ENCODE assay signal across 30 cellular contexts in genomic region chr2:99478632-99479031, GRCh38. TPM values are rescaled to one million over a fixed set of nuclear protein-coding genes. Genes with fewer than 3 reads are reported as not detected.
DNase-seq lines count a peak whose midpoint lies in the region; ATAC-seq and TF ChIP-seq lines count a peak whose summit lies in the region.
"Had no signal": no experiment of that assay in that cellular context is flagged by ENCODE, and none has a peak within 500 bp of the region (broad histone marks: within the 10 kb centered on the region; RNA-seq: fewer than 3 reads in every experiment).

No MANE protein-coding gene starts in this region.

- ATAC-seq in GM19463 (IDR thresholded peaks at IDR 0.05; ENCODE audit: unreplicated experiment) (peak; percentile 50), HG02870 (IDR thresholded peaks at IDR 0.05; ENCODE audit: unreplicated experiment) (peak; percentile 48), HG02970 (IDR thresholded peaks at IDR 0.05; ENCODE audit: low FRiP score, unreplicated experiment) (no peak)
- no peak for ATAC-seq in activated T-helper 17 cell treated with anti-CD3 and anti-CD28 coated beads, Interleukin-2, amount 50 U/mL, for 72 hours (replicated peaks)
- ATAC-seq: esophagus mucosa, foreskin keratinocyte, heart left ventricle, psoas muscle had no signal

- CTCF ChIA-PET in Calu3 (lab: Charles Lee), result no interaction called here

- H3K4me3 ChIP-seq in hepatocyte, result no peak overlapping the region
- H3K4me3 ChIP-seq: heart left ventricle, psoas muscle, sigmoid colon, SJCRH30, tibial artery had no signal

- no peak overlapping the region for H3K4me3 Mint-ChIP-seq in activated T-helper 17 cell treated with anti-CD3 and anti-CD28 coated beads, Interleukin-2, amount 50 U/mL, for 72 hours
- no peak overlapping the region for H3K4me3 Mint-ChIP-seq in nephron
- no peak overlapping the region for H3K4me3 Mint-ChIP-seq in Calu3 (ENCODE audit: low read depth, unreplicated experiment)
- H3K4me3 Mint-ChIP-seq: activated CD4-positive, alpha-beta T cell treated with anti-CD3 and anti-CD28 coated beads, Interleukin-2, amount 10 ng/mL, durations not matched to agents 7 days and 5 days; endodermal cell; naive B cell had no signal

- TF ChIP-seq CTCF in nephron (IDR thresholded peaks at IDR 0.05; ENCODE audit: unreplicated experiment in 3 of 3), result no peak
- TF ChIP-seq CTCF in Calu3 (IDR thresholded peaks at IDR 0.05; ENCODE audit: unreplicated experiment), result no peak
- no peak for TF ChIP-seq CTCF in hepatocyte (IDR thresholded peaks at IDR 0.05; ENCODE audit: poor library complexity)

- no peaks in the 10 kb centered on the region for H3K9me3 Mint-ChIP-seq in activated T-helper 17 cell treated with anti-CD3 and anti-CD28 coated beads, Interleukin-2, amount 50 U/mL, for 72 hours
- H3K9me3 Mint-ChIP-seq in nephron (no peaks in the 10 kb centered on the region), Calu3 (ENCODE audit: low read depth, unreplicated experiment) (no peaks in the 10 kb centered on the region)
- H3K9me3 Mint-ChIP-seq: activated CD4-positive, alpha-beta T cell treated with anti-CD3 and anti-CD28 coated beads, Interleukin-2, amount 10 ng/mL, durations not matched to agents 7 days and 5 days; endodermal cell had no signal

- H3K79me2 ChIP-seq in hepatocyte, result peaks cover 100% of the 10 kb centered on the region

- H3K9me3 ChIP-seq in hepatocyte (ENCODE audit: low read depth), result no peaks in the 10 kb centered on the region
- H3K9me3 ChIP-seq: BE2C, heart left ventricle, psoas muscle, sigmoid colon, SJCRH30, tibial artery had no signal

- no peaks in the 10 kb centered on the region for H3K27me3 Mint-ChIP-seq in activated T-helper 17 cell treated with anti-CD3 and anti-CD28 coated beads, Interleukin-2, amount 50 U/mL, for 72 hours
- H3K27me3 Mint-ChIP-seq in nephron (ENCODE audit: low read depth) (no peaks in the 10 kb centered on the region), Calu3 (ENCODE audit: unreplicated experiment) (no peaks in the 10 kb centered on the region)
- H3K27me3 Mint-ChIP-seq: activated CD4-positive, alpha-beta T cell treated with anti-CD3 and anti-CD28 coated beads, Interleukin-2, amount 10 ng/mL, durations not matched to agents 7 days and 5 days; naive B cell had no signal

- DNase-seq in Calu3 (no peak), AG20443 (ENCODE audit: low spot score) (no peak), hepatocyte (ENCODE audit: low spot score) (no peak)
- DNase-seq: activated CD4-positive, alpha-beta T cell treated with anti-CD3 and anti-CD28 coated beads, Interleukin-2, amount 10 ng/mL, durations not matched to agents 7 days and 5 days; activated naive CD4-positive, alpha-beta T cell; activated T-cell treated with anti-CD3 and anti-CD28 coated beads, Interleukin-2, amount 50 U/mL, for 48 hours; BE2C; central memory CD4-positive, alpha-beta T cell; DMS53; endodermal cell; foreskin keratinocyte; HCEC 1CT; heart left ventricle; midbrain; naive B cell; NCI-H1436; NCI-H446; NCI-H774; psoas muscle; sigmoid colon; SJCRH30; stimulated activated CD4-positive, alpha-beta T cell treated with anti-CD3 and anti-CD28 coated beads, Interleukin-12 subunit alpha, Interleukin-12 subunit beta, amount 100 ng/mL, for 4 hours; stimulated activated CD4-positive, alpha-beta T cell treated with anti-CD3 and anti-CD28 coated beads, Interleukin-2, amount 100 ng/mL, for 48 hours; tibial artery had no signal

- H3K36me3 ChIP-seq in hepatocyte (replicated peaks; ENCODE audit: insufficient read depth, low read depth), result no peaks in the 10 kb centered on the region
- H3K36me3 ChIP-seq: BE2C, heart left ventricle, sigmoid colon, tibial artery had no signal

- H3K36me3 Mint-ChIP-seq in activated T-helper 17 cell treated with anti-CD3 and anti-CD28 coated beads, Interleukin-2, amount 50 U/mL, for 72 hours (ENCODE audit: low read depth), result peaks cover 20% of the 10 kb centered on the region
- H3K36me3 Mint-ChIP-seq in nephron (ENCODE audit: low read depth) (no peaks in the 10 kb centered on the region), Calu3 (ENCODE audit: insufficient read depth, unreplicated experiment) (peaks cover 5% of the 10 kb centered on the region)
- H3K36me3 Mint-ChIP-seq: naive B cell had no signal

- H3K9me2 ChIP-seq in hepatocyte (replicated peaks; ENCODE audit: insufficient read depth), result no peaks in the 10 kb centered on the region

- peaks cover 77% of the 10 kb centered on the region for H4K20me1 ChIP-seq in hepatocyte (ENCODE audit: insufficient read depth, poor library complexity, severe bottlenecking)

- H3K27ac Mint-ChIP-seq in activated T-helper 17 cell treated with anti-CD3 and anti-CD28 coated beads, Interleukin-2, amount 50 U/mL, for 72 hours, result peak overlapping the region; percentile 45
- H3K27ac Mint-ChIP-seq in nephron, result peak overlapping the region in 2 of 3 experiments; percentile 30 to 43
- H3K27ac Mint-ChIP-seq in Calu3 (ENCODE audit: unreplicated experiment), result no peak overlapping the region
- H3K27ac Mint-ChIP-seq: activated CD4-positive, alpha-beta T cell treated with anti-CD3 and anti-CD28 coated beads, Interleukin-2, amount 10 ng/mL, durations not matched to agents 7 days and 5 days; endodermal cell had no signal

- H3K27me3 ChIP-seq in hepatocyte, result no peaks in the 10 kb centered on the region
- H3K27me3 ChIP-seq: BE2C, foreskin keratinocyte, heart left ventricle, sigmoid colon, SJCRH30, tibial artery had no signal

- intact Hi-C loops in Calu3 (cut with micrococcal nuclease; ENCODE audit: unreplicated experiment), result no loop called here

- WGBS in hepatocyte (ENCODE audit: low lambda C conversion rate, missing lambda C conversion rate), result 86% methylated on average over 5 of the region's 5 CpGs

- peaks cover 42% of the 10 kb centered on the region for H3K4me1 Mint-ChIP-seq in activated T-helper 17 cell treated with anti-CD3 and anti-CD28 coated beads, Interleukin-2, amount 50 U/mL, for 72 hours
- peaks cover 59% of the 10 kb centered on the region for H3K4me1 Mint-ChIP-seq in nephron
- peaks cover 26% of the 10 kb centered on the region for H3K4me1 Mint-ChIP-seq in Calu3 (ENCODE audit: low read depth, unreplicated experiment)

- no peak overlapping the region for H3K4me2 ChIP-seq in hepatocyte

- peaks cover 35% of the 10 kb centered on the region for H3K4me1 ChIP-seq in hepatocyte (ENCODE audit: insufficient read depth)
- H3K4me1 ChIP-seq: BE2C, SJCRH30 had no signal

- H3K27ac ChIP-seq in hepatocyte, result no peak overlapping the region
- H3K27ac ChIP-seq: foreskin keratinocyte, heart left ventricle, psoas muscle, sigmoid colon, SJCRH30, tibial artery had no signal

- H2AFZ ChIP-seq in hepatocyte, result no peak overlapping the region

- no TSS peak for BruUV-seq in Calu3 (replicated peaks; lab: Mats Ljungman, UMichigan)

RNA-seq across cellular contexts. Expression of gene REV1, which starts 11.2 kb away (rescaled TPM):
- total RNA-seq in activated T-helper 17 cell treated with anti-CD3 and anti-CD28 coated beads, Interleukin-2, amount 50 U/mL, for 72 hours, result 10 to 100 TPM; 33.1 to 40.1 TPM
- total RNA-seq in Calu3 (2022) (38.7 and 49.0 TPM in 2 replicates), hepatocyte (31.2 and 31.4 TPM in 2 replicates)
- 23.9 and 25.9 TPM in 2 replicates for polyA plus RNA-seq in hepatocyte

Comparison
In these comparisons a context has a peak if more than half of its experiments do, and no peak if none do; other contexts are left out.
1. ATAC-seq: peak in GM19463 (single experiment) and HG02870 (single experiment); none in activated T-helper 17 cell treated with anti-CD3 and anti-CD28 coated beads, Interleukin-2, amount 50 U/mL, for 72 hours (single experiment) and HG02970 (single experiment).